Comparison of ENCODE assay signal across 17 cellular contexts in the genomic region with DNA sequence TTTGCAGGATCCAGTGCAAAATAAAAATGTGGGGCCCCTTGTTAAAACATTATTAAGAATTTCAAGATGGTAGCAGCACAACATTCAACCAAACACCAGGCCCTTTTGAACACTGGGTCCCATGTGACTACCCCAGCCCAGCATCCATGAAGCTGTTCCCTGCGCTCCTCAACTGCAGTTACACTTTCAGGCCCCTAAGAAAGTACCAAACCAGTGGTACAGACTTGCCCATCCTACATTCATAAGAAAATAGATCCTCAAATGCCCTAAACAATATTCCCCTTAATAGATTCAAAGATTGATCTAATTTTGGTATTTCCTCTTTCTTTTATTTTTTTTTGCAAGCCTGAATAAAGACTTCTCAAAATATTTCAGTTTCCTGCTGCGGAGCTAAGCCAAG.
DNase-seq lines count a peak whose midpoint lies in the region; ATAC-seq and TF ChIP-seq lines count a peak whose summit lies in the region.
"Had no signal": no experiment of that assay in that cellular context is flagged by ENCODE, and none has a peak within 500 bp of the region (broad histone marks: within the 10 kb centered on the region; RNA-seq: fewer than 3 reads in every experiment).

No MANE protein-coding gene starts in this region.

- H3K36me3 ChIP-seq in BLaER1 (no peaks in the 10 kb centered on the region), OCI-LY1 (ENCODE audit: insufficient read depth, low read length) (no peaks in the 10 kb centered on the region)
- H3K36me3 ChIP-seq: BE2C, prostate gland, uterus had no signal

- H3K4me1 Mint-ChIP-seq in endothelial cell (ENCODE audit: unreplicated experiment) (peaks cover 37% of the 10 kb centered on the region), neural crest cell (peaks cover 73% of the 10 kb centered on the region)
- H3K4me1 Mint-ChIP-seq: memory B cell had no signal

- H3K27me3 ChIP-seq in BLaER1 (no peaks in the 10 kb centered on the region), OCI-LY1 (ENCODE audit: insufficient read depth, low read length) (no peaks in the 10 kb centered on the region)
- H3K27me3 ChIP-seq: BE2C, uterus had no signal

- H3K4me1 ChIP-seq in BLaER1 (peaks cover 12% of the 10 kb centered on the region), OCI-LY1 (ENCODE audit: insufficient read depth, low read length, severe bottlenecking) (peaks cover 69% of the 10 kb centered on the region)
- H3K4me1 ChIP-seq: prostate gland, uterus had no signal

- H3K4me2 ChIP-seq in BLaER1 (peak overlapping the region; percentile 39), OCI-LY1 (ENCODE audit: low read length) (no peak overlapping the region)
- H3K4me2 ChIP-seq: KMS-11 had no signal

- H3F3A ChIP-seq in OCI-LY1 (ENCODE audit: insufficient read depth, low read length) = no peaks in the 10 kb centered on the region

- H3K36me3 Mint-ChIP-seq in endothelial cell (ENCODE audit: low read depth, unreplicated experiment) (no peaks in the 10 kb centered on the region), neural crest cell (ENCODE audit: low read depth) (peaks cover 2% of the 10 kb centered on the region)
- H3K36me3 Mint-ChIP-seq: memory B cell; stimulated activated memory B cell treated with anti-CD40 and anti-IgM and Interleukin-4, amounts not matched to agents 10 μg/mL and 1 μg/mL and 100 μg/mL, for 72 hours had no signal

- TF ChIP-seq CTCF in OCI-LY1 (IDR thresholded peaks at IDR 0.05; ENCODE audit: low read length) = no peak
- no peak for TF ChIP-seq CTCF in endothelial cell (IDR thresholded peaks at IDR 0.05; ENCODE audit: unreplicated experiment)
- TF ChIP-seq CTCF in neural crest cell (conservative IDR thresholded peaks at IDR 0.05) = no peak

- H3K9ac ChIP-seq in BLaER1 (no peak overlapping the region), OCI-LY1 (ENCODE audit: low read length) (no peak overlapping the region)
- H3K9ac ChIP-seq: KMS-11 had no signal

- H3K27ac Mint-ChIP-seq in endothelial cell (ENCODE audit: unreplicated experiment) = peak overlapping the region; percentile 28
- H3K27ac Mint-ChIP-seq in neural crest cell (ENCODE audit: unreplicated experiment) = peak overlapping the region; percentile 69
- H3K27ac Mint-ChIP-seq: memory B cell; stimulated activated memory B cell treated with anti-CD40 and anti-IgM and Interleukin-4, amounts not matched to agents 10 μg/mL and 1 μg/mL and 100 μg/mL, for 72 hours had no signal

- H3K4me3 Mint-ChIP-seq in endothelial cell (ENCODE audit: unreplicated experiment) = no peak overlapping the region
- peak overlapping the region; percentile 54 for H3K4me3 Mint-ChIP-seq in neural crest cell
- H3K4me3 Mint-ChIP-seq: memory B cell; stimulated activated memory B cell treated with anti-CD40 and anti-IgM and Interleukin-4, amounts not matched to agents 10 μg/mL and 1 μg/mL and 100 μg/mL, for 72 hours had no signal

- H4K20me1 ChIP-seq in BLaER1 (no peaks in the 10 kb centered on the region), OCI-LY1 (ENCODE audit: insufficient read depth, low read length) (no peaks in the 10 kb centered on the region)

- no peaks in the 10 kb centered on the region for H3K27me3 Mint-ChIP-seq in endothelial cell (ENCODE audit: unreplicated experiment)
- H3K27me3 Mint-ChIP-seq in neural crest cell (ENCODE audit: low read depth) = no peaks in the 10 kb centered on the region
- H3K27me3 Mint-ChIP-seq: memory B cell; stimulated activated memory B cell treated with anti-CD40 and anti-IgM and Interleukin-4, amounts not matched to agents 10 μg/mL and 1 μg/mL and 100 μg/mL, for 72 hours had no signal

- H2AFZ ChIP-seq in OCI-LY1 (ENCODE audit: low read length) = no peak overlapping the region

- no peak overlapping the region for H3K4me3 ChIP-seq in BLaER1
- no peak overlapping the region for H3K4me3 ChIP-seq in OCI-LY1 (ENCODE audit: low read depth, low read length, poor library complexity, severe bottlenecking)
- H3K4me3 ChIP-seq: prostate gland, SK-N-MC, uterus had no signal

- no peaks in the 10 kb centered on the region for H3K9me3 Mint-ChIP-seq in endothelial cell (ENCODE audit: unreplicated experiment)
- H3K9me3 Mint-ChIP-seq in neural crest cell = no peaks in the 10 kb centered on the region
- H3K9me3 Mint-ChIP-seq: memory B cell; stimulated activated memory B cell treated with anti-CD40 and anti-IgM and Interleukin-4, amounts not matched to agents 10 μg/mL and 1 μg/mL and 100 μg/mL, for 72 hours had no signal

- DNase-seq in endothelial cell (ENCODE audit: low spot score) (no peak), neural crest cell (ENCODE audit: low read depth, low spot score) (no peak), NCI-H1105 (lab: John Stamatoyannopoulos, UW) (no peak)
- DNase-seq: activated gamma-delta T cell, BE2C, NCI-H187 treated with DMSO at 0.1 percent for 48 hours, uterus had no signal

- no peak overlapping the region for H3K27ac ChIP-seq in BLaER1
- H3K27ac ChIP-seq in OCI-LY1 (ENCODE audit: low read depth, low read length, poor library complexity, severe bottlenecking) = peak overlapping the region; percentile 52
- H3K27ac ChIP-seq: KMS-11, prostate gland, SK-N-MC, uterus had no signal

- no peaks in the 10 kb centered on the region for H3K9me2 ChIP-seq in OCI-LY1 (ENCODE audit: low read depth, low read length)

- no peaks in the 10 kb centered on the region for H3K79me2 ChIP-seq in OCI-LY1 (ENCODE audit: insufficient read depth, low read length)

- no peak for ATAC-seq in HG03097 (IDR thresholded peaks at IDR 0.05; ENCODE audit: low FRiP score, unreplicated experiment)
- ATAC-seq in GM21619 (IDR thresholded peaks at IDR 0.05; ENCODE audit: unreplicated experiment) = no peak
- ATAC-seq in GM19463 (IDR thresholded peaks at IDR 0.05; ENCODE audit: unreplicated experiment) = no peak
- ATAC-seq: stimulated activated memory B cell treated with anti-CD40 and anti-IgM and Interleukin-4, amounts not matched to agents 10 μg/mL and 1 μg/mL and 100 μg/mL, for 72 hours had no signal

- H3K9me3 ChIP-seq in BLaER1 (no peaks in the 10 kb centered on the region), OCI-LY1 (ENCODE audit: low read length) (no peaks in the 10 kb centered on the region)
- H3K9me3 ChIP-seq: BE2C, prostate gland, uterus had no signal
